Comparison of ENCODE assay signal across 16 cellular contexts in the genomic region with DNA sequence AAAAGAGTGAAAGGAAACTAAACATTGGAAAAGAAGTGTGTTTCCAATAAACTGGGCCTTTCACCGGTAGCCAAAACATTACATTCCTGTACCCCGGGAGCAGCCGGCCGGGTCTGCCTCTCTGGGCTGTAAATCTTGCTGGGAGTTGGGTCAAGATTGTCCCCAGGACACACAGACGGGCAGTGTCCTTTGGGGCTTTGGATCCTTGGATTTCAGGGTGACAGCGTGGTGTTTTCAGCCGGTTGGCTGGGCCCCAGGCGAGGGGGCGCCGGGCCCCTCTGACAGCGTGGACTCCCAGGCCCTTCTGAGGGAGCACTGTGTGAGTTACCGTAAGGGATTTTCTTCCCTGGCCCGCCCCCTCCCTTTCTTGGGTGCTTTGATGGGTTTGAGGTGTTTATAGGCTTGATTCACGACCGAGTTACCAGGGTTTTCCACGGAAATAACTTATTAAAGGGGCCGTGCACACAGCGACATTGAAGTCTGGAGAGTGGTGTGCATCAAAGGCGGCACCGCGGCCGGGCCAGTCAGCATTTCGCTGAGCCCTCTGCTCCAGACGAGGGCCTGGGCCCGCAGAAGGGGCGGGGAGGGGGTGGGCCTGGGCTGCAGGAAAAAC. TPM values are rescaled to one million over a fixed set of nuclear protein-coding genes. Genes with fewer than 3 reads are reported as not detected.
DNase-seq lines count a peak whose midpoint lies in the region; ATAC-seq, FAIRE-seq and TF ChIP-seq lines count a peak whose summit lies in the region.
"Had no signal": no experiment of that assay in that cellular context is flagged by ENCODE, and none has a peak within 500 bp of the region (broad histone marks: within the 10 kb centered on the region; RNA-seq: fewer than 3 reads in every experiment).

No MANE protein-coding gene starts in this region.

- ATAC-seq in WTC11 = peak; percentile 65

- H3K4me1 ChIP-seq in hepatocyte (ENCODE audit: insufficient read depth) (peaks cover 41% of the 10 kb centered on the region), rectal smooth muscle tissue (ENCODE audit: control insufficient read depth, insufficient read depth, low read length) (peaks cover 18% of the 10 kb centered on the region), small intestine (ENCODE audit: control insufficient read depth in 2 of 2, insufficient read depth in 1 of 2, low read depth in 1 of 2, low read length in 1 of 2) (peaks cover 0 to 5% of the 10 kb centered on the region in 2 donors)

- H3K27ac Mint-ChIP-seq in WTC11 = peak overlapping the region; percentile 27; the same call in 1 of the 2 replicates
- H3K27ac Mint-ChIP-seq: activated CD8-positive, alpha-beta T cell treated with anti-CD3 and anti-CD28 coated beads, Interleukin-2, amount 10 ng/mL, durations not matched to agents 7 days and 5 days; activated naive CD8-positive, alpha-beta T cell; T-helper 1 cell treated with Interleukin-12 subunit alpha and Interleukin-12 subunit beta and Interleukin-4 antibody, amounts not matched to agents 30 μg/mL and 1 μg/mL, for 36 hours had no signal

- no peak overlapping the region for H3K4me3 Mint-ChIP-seq in WTC11
- H3K4me3 Mint-ChIP-seq: activated CD8-positive, alpha-beta T cell treated with anti-CD3 and anti-CD28 coated beads, Interleukin-2, amount 10 ng/mL, durations not matched to agents 7 days and 5 days; activated naive CD8-positive, alpha-beta T cell; T-helper 1 cell treated with Interleukin-12 subunit alpha and Interleukin-12 subunit beta and Interleukin-4 antibody, amounts not matched to agents 30 μg/mL and 1 μg/mL, for 36 hours had no signal

- H3K36me3 ChIP-seq in hepatocyte (replicated peaks; ENCODE audit: insufficient read depth, low read depth) (no peaks in the 10 kb centered on the region), rectal smooth muscle tissue (ENCODE audit: control insufficient read depth, insufficient read depth, low read length) (no peaks in the 10 kb centered on the region), small intestine (ENCODE audit: control insufficient read depth in 2 of 2, insufficient read depth in 2 of 2, low read length in 2 of 2) (no peaks in the 10 kb centered on the region)

- no peaks in the 10 kb centered on the region for H3K36me3 Mint-ChIP-seq in WTC11
- H3K36me3 Mint-ChIP-seq: activated naive CD8-positive, alpha-beta T cell had no signal

- H3K9ac ChIP-seq in rectal smooth muscle tissue (ENCODE audit: low read length) = no peak overlapping the region

- H3K27me3 Mint-ChIP-seq in WTC11 (ENCODE audit: low read depth) = no peaks in the 10 kb centered on the region
- H3K27me3 Mint-ChIP-seq: activated naive CD8-positive, alpha-beta T cell had no signal

- no peak overlapping the region for H2AFZ ChIP-seq in hepatocyte

- H3K4me2 ChIP-seq in hepatocyte = peak overlapping the region; percentile 73

- peaks cover 26% of the 10 kb centered on the region for H3K4me1 Mint-ChIP-seq in WTC11

- H3K79me2 ChIP-seq in hepatocyte = peaks cover 98% of the 10 kb centered on the region

- DNase-seq in A172 (ENCODE audit: low spot score) = peak; percentile 45
- no peak for DNase-seq in WTC11 (ENCODE audit: low spot score)
- DNase-seq in hepatocyte (ENCODE audit: low spot score) = peak; percentile 66
- DNase-seq in MV-4-11 (lab: John Stamatoyannopoulos, UW) = no peak
- no peak for DNase-seq in small intestine
- DNase-seq in H4 (ENCODE audit: low spot score) = no peak
- DNase-seq in hippocampal formation (lab: John Stamatoyannopoulos, UW) = no peak
- DNase-seq: ACHN; activated CD8-positive, alpha-beta T cell treated with anti-CD3 and anti-CD28 coated beads, Interleukin-2, amount 10 ng/mL, durations not matched to agents 7 days and 5 days; GDM1; NCI-H1048; NCI-H526 treated with DMSO at 0.1 percent for 48 hours had no signal

- H3K4me3 ChIP-seq in hepatocyte (no peak overlapping the region), rectal smooth muscle tissue (ENCODE audit: low read length) (peak overlapping the region; percentile 36), small intestine (ENCODE audit: low read depth in 1 of 2, low read length in 2 of 2) (peak overlapping the region in 1 of 2 donors; percentile 2)

- no peak for FAIRE-seq in small intestine (lab: Jason Lieb, UNC)
- FAIRE-seq: endometrium had no signal

- POLR2A ChIA-PET in WTC11 (lab: Charles Lee) = no interaction called here

- H3K27ac ChIP-seq in hepatocyte (peak overlapping the region; percentile 91), rectal smooth muscle tissue (ENCODE audit: low read depth, low read length) (peak overlapping the region; percentile 50), small intestine (ENCODE audit: low read depth in 1 of 2, low read length in 1 of 2) (peak overlapping the region in 1 of 2 donors; percentile 71)

- H4K20me1 ChIP-seq in hepatocyte (ENCODE audit: insufficient read depth, poor library complexity, severe bottlenecking) = peaks cover 64% of the 10 kb centered on the region

- H3K9me3 Mint-ChIP-seq in WTC11 = no peaks in the 10 kb centered on the region
- H3K9me3 Mint-ChIP-seq: T-helper 1 cell treated with Interleukin-12 subunit alpha and Interleukin-12 subunit beta and Interleukin-4 antibody, amounts not matched to agents 30 μg/mL and 1 μg/mL, for 36 hours had no signal

- CTCF ChIA-PET in WTC11 (lab: Charles Lee) = interaction anchor here (1.4 kb wide), 1 partner anchor 122 kb away, joined by 4 read pairs; no protein-coding TSS in a partner anchor

- no peak for TF ChIP-seq CTCF in WTC11 (IDR thresholded peaks at IDR 0.05)
- no peak for TF ChIP-seq CTCF in hepatocyte (IDR thresholded peaks at IDR 0.05; ENCODE audit: poor library complexity)

- no peaks in the 10 kb centered on the region for H3K27me3 ChIP-seq in hepatocyte
- no peaks in the 10 kb centered on the region for H3K27me3 ChIP-seq in rectal smooth muscle tissue (ENCODE audit: control insufficient read depth, insufficient read depth, low read length)
- H3K27me3 ChIP-seq in small intestine (ENCODE audit: control insufficient read depth in 2 of 2, insufficient read depth in 2 of 2, low read length in 2 of 2) = no peaks in the 10 kb centered on the region

- H3K9me2 ChIP-seq in hepatocyte (replicated peaks; ENCODE audit: insufficient read depth) = no peaks in the 10 kb centered on the region

- H3K9me3 ChIP-seq in hepatocyte (ENCODE audit: low read depth) (no peaks in the 10 kb centered on the region), small intestine (ENCODE audit: control insufficient read depth, low read depth) (no peaks in the 10 kb centered on the region)

- WGBS in hepatocyte (ENCODE audit: low lambda C conversion rate, missing lambda C conversion rate) = 36% methylated on average over 24 of the region's 26 CpGs
- WGBS in small intestine, 3 donors = 59 to 87% (median 72%) methylated on average over 26 of the region's 26 CpGs

TF ChIP-seq in WTC11, 78 proteins besides CTCF, POLR2A, EP300 and RAD21 (continues in another document):
- TF ChIP-seq, protein P1, sequence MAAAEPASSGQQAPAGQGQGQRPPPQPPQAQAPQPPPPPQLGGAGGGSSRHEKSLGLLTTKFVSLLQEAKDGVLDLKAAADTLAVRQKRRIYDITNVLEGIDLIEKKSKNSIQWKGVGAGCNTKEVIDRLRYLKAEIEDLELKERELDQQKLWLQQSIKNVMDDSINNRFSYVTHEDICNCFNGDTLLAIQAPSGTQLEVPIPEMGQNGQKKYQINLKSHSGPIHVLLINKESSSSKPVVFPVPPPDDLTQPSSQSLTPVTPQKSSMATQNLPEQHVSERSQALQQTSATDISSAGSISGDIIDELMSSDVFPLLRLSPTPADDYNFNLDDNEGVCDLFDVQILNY (CRISPR knock-in tag; IDR thresholded peaks at IDR 0.05) = no peak
- TF ChIP-seq, protein P2, sequence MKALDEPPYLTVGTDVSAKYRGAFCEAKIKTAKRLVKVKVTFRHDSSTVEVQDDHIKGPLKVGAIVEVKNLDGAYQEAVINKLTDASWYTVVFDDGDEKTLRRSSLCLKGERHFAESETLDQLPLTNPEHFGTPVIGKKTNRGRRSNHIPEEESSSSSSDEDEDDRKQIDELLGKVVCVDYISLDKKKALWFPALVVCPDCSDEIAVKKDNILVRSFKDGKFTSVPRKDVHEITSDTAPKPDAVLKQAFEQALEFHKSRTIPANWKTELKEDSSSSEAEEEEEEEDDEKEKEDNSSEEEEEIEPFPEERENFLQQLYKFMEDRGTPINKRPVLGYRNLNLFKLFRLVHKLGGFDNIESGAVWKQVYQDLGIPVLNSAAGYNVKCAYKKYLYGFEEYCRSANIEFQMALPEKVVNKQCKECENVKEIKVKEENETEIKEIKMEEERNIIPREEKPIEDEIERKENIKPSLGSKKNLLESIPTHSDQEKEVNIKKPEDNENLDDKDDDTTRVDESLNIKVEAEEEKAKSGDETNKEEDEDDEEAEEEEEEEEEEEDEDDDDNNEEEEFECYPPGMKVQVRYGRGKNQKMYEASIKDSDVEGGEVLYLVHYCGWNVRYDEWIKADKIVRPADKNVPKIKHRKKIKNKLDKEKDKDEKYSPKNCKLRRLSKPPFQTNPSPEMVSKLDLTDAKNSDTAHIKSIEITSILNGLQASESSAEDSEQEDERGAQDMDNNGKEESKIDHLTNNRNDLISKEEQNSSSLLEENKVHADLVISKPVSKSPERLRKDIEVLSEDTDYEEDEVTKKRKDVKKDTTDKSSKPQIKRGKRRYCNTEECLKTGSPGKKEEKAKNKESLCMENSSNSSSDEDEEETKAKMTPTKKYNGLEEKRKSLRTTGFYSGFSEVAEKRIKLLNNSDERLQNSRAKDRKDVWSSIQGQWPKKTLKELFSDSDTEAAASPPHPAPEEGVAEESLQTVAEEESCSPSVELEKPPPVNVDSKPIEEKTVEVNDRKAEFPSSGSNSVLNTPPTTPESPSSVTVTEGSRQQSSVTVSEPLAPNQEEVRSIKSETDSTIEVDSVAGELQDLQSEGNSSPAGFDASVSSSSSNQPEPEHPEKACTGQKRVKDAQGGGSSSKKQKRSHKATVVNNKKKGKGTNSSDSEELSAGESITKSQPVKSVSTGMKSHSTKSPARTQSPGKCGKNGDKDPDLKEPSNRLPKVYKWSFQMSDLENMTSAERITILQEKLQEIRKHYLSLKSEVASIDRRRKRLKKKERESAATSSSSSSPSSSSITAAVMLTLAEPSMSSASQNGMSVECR (CRISPR knock-in tag; IDR thresholded peaks at IDR 0.05; ENCODE audit: borderline replicate concordance) = no peak
- TF ChIP-seq, protein P3, sequence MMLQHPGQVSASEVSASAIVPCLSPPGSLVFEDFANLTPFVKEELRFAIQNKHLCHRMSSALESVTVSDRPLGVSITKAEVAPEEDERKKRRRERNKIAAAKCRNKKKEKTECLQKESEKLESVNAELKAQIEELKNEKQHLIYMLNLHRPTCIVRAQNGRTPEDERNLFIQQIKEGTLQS (CRISPR knock-in tag; conservative IDR thresholded peaks at IDR 0.05) = no peak
- TF ChIP-seq ATF1 (CRISPR knock-in tag; IDR thresholded peaks at IDR 0.05) = no peak
- no peak for TF ChIP-seq ELF4 (CRISPR knock-in tag; IDR thresholded peaks at IDR 0.05; ENCODE audit: low read depth)

RNA-seq across cellular contexts. Expression of a gene that starts 27.4 kb away (rescaled TPM):
- 20.8 and 37.9 TPM in 2 replicates for total RNA-seq in A172 (2014; rRNA removed; shearing (Covaris generic))
- total RNA-seq in WTC11 (2021) = 9.2 to 13.9 TPM (median 10.4 TPM) in 3 replicates
- 26.4 and 35.4 TPM in 2 replicates for total RNA-seq in hepatocyte
- 24.2 and 26.6 TPM in 2 replicates for polyA plus RNA-seq in hepatocyte
- polyA plus RNA-seq in small intestine = 10 to 100 TPM in 1 of 3 donors, 1 to 10 TPM in 1, under 1 TPM in 1; 0.89 to 19.5 (median 1.4) TPM
- 3.4 and 4.7 TPM in 2 replicates for total RNA-seq in H4 (2014; rRNA removed; shearing (Covaris generic))

Comparison
In these comparisons a context has a peak if more than half of its experiments do, and no peak if none do; other contexts are left out.
1. DNase-seq: peak in A172 (single experiment) and hepatocyte (single experiment); none in WTC11 (single experiment), MV-4-11 (single experiment), small intestine (single experiment), H4 (single experiment) and hippocampal formation (0 of 2).